In the genomic region with DNA sequence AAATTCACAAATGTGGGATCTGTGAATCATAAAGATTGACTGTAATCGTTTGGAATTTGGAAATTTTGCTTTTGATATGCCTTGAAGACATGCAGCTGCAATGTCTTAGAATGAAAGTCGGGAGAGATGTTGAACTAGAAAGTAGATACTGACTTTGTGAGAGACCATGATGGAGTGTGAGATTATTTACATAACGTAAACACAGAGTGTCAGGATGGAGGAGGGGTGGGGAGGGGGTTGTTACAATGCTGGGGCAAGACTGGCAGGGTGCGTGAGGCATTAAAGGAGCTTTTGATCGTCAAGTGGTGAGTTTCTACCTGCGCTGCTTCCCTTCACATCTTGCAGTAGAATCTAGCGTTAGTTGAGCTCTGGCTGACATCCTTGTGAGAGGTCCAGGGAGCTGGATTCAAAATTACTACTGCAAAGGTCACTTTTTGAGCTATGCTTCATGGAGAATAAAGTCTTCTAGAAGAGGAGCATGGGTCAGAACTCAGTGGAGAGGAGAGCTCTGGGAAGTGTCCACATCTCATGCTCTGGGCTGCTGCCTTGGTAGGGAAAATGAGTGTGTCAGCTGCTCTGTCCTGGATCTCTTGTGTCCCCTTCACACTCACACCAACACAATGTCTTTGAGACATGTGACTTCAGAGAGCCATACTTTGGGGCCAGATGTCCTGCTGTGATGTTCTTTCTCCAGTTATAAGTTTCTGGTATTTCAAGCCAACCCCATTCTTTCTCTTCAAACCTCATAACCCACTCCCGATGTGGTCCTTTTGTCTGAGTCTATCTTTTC, we compare ENCODE assay signal across 1 cellular context.
TF ChIP-seq lines count a peak whose summit lies in the region.

No MANE protein-coding gene starts in this region.

TF ChIP-seq in K562, 482 proteins besides CTCF, POLR2A, EP300 and RAD21 (continued from another document):
- TF ChIP-seq, protein P1, sequence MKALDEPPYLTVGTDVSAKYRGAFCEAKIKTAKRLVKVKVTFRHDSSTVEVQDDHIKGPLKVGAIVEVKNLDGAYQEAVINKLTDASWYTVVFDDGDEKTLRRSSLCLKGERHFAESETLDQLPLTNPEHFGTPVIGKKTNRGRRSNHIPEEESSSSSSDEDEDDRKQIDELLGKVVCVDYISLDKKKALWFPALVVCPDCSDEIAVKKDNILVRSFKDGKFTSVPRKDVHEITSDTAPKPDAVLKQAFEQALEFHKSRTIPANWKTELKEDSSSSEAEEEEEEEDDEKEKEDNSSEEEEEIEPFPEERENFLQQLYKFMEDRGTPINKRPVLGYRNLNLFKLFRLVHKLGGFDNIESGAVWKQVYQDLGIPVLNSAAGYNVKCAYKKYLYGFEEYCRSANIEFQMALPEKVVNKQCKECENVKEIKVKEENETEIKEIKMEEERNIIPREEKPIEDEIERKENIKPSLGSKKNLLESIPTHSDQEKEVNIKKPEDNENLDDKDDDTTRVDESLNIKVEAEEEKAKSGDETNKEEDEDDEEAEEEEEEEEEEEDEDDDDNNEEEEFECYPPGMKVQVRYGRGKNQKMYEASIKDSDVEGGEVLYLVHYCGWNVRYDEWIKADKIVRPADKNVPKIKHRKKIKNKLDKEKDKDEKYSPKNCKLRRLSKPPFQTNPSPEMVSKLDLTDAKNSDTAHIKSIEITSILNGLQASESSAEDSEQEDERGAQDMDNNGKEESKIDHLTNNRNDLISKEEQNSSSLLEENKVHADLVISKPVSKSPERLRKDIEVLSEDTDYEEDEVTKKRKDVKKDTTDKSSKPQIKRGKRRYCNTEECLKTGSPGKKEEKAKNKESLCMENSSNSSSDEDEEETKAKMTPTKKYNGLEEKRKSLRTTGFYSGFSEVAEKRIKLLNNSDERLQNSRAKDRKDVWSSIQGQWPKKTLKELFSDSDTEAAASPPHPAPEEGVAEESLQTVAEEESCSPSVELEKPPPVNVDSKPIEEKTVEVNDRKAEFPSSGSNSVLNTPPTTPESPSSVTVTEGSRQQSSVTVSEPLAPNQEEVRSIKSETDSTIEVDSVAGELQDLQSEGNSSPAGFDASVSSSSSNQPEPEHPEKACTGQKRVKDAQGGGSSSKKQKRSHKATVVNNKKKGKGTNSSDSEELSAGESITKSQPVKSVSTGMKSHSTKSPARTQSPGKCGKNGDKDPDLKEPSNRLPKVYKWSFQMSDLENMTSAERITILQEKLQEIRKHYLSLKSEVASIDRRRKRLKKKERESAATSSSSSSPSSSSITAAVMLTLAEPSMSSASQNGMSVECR (CRISPR knock-in tag; IDR thresholded peaks at IDR 0.05): no peak
- TF ChIP-seq RBM15 (IDR thresholded peaks at IDR 0.05; ENCODE audit: insufficient read depth, low read length) (no peak), PRPF4 (IDR thresholded peaks at IDR 0.05; ENCODE audit: insufficient read depth, low read depth, low read length, poor library complexity, severe bottlenecking) (no peak), MAZ (CRISPR knock-in tag; conservative IDR thresholded peaks at IDR 0.05 in 1 of 2, IDR thresholded peaks at IDR 0.05 in 1 of 2) (no peak), CBX1 (IDR thresholded peaks at IDR 0.05; ENCODE audit: low read depth) (no peak), NRF1 (conservative IDR thresholded peaks at IDR 0.05 in 1 of 2, IDR thresholded peaks at IDR 0.05 in 1 of 2) (0 out of 4 replicates have a peak, but pooled peaks of 1 of the 2 experiments have one; percentile 4), GTF2A2 (tag; IDR thresholded peaks at IDR 0.05) (no peak), NFE2 (IDR thresholded peaks at IDR 0.05; ENCODE audit: low read depth) (no peak), KAT2B (IDR thresholded peaks at IDR 0.05; ENCODE audit: low read depth, low read length) (no peak), ZNF23 (CRISPR knock-in tag; IDR thresholded peaks at IDR 0.05) (no peak), L3MBTL2 (IDR thresholded peaks at IDR 0.05) (peak; percentile 17; the same call in 1 of the 2 replicates), PRMT5 (CRISPR knock-in tag; IDR thresholded peaks at IDR 0.05) (no peak)
- TF ChIP-seq, protein P2, sequence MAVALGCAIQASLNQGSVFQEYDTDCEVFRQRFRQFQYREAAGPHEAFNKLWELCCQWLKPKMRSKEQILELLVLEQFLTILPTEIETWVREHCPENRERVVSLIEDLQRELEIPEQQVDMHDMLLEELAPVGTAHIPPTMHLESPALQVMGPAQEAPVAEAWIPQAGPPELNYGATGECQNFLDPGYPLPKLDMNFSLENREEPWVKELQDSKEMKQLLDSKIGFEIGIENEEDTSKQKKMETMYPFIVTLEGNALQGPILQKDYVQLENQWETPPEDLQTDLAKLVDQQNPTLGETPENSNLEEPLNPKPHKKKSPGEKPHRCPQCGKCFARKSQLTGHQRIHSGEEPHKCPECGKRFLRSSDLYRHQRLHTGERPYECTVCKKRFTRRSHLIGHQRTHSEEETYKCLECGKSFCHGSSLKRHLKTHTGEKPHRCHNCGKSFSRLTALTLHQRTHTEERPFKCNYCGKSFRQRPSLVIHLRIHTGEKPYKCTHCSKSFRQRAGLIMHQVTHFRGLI (CRISPR knock-in tag; IDR thresholded peaks at IDR 0.05): peak; percentile 49; the same call in 1 of the 2 replicates
- TF ChIP-seq, protein P3, sequence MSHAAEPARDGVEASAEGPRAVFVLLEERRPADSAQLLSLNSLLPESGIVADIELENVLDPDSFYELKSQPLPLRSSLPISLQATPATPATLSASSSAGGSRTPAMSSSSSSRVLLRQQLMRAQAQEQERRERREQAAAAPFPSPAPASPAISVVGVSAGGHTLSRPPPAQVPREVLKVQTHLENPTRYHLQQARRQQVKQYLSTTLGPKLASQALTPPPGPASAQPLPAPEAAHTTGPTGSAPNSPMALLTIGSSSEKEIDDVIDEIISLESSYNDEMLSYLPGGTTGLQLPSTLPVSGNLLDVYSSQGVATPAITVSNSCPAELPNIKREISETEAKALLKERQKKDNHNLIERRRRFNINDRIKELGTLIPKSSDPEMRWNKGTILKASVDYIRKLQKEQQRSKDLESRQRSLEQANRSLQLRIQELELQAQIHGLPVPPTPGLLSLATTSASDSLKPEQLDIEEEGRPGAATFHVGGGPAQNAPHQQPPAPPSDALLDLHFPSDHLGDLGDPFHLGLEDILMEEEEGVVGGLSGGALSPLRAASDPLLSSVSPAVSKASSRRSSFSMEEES (CRISPR knock-in tag; IDR thresholded peaks at IDR 0.05): 0 out of 2 replicates have a peak, but pooled peaks have one; percentile 7
- TF ChIP-seq, protein P4, sequence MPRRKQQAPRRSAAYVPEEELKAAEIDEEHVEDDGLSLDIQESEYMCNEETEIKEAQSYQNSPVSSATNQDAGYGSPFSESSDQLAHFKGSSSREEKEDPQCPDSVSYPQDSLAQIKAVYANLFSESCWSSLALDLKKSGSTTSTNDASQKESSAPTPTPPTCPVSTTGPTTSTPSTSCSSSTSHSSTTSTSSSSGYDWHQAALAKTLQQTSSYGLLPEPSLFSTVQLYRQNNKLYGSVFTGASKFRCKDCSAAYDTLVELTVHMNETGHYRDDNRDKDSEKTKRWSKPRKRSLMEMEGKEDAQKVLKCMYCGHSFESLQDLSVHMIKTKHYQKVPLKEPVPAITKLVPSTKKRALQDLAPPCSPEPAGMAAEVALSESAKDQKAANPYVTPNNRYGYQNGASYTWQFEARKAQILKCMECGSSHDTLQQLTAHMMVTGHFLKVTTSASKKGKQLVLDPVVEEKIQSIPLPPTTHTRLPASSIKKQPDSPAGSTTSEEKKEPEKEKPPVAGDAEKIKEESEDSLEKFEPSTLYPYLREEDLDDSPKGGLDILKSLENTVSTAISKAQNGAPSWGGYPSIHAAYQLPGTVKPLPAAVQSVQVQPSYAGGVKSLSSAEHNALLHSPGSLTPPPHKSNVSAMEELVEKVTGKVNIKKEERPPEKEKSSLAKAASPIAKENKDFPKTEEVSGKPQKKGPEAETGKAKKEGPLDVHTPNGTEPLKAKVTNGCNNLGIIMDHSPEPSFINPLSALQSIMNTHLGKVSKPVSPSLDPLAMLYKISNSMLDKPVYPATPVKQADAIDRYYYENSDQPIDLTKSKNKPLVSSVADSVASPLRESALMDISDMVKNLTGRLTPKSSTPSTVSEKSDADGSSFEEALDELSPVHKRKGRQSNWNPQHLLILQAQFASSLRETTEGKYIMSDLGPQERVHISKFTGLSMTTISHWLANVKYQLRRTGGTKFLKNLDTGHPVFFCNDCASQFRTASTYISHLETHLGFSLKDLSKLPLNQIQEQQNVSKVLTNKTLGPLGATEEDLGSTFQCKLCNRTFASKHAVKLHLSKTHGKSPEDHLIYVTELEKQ (CRISPR knock-in tag; IDR thresholded peaks at IDR 0.05): 0 out of 2 replicates have a peak, but pooled peaks have one; percentile 43
